12 cellular contexts compared by ENCODE assay signal in genomic region chr12:116692605-116693004, GRCh38.
"Had no signal": no experiment of that assay in that cellular context is flagged by ENCODE, and none has a peak within 500 bp of the region (broad histone marks: within the 10 kb centered on the region; RNA-seq: fewer than 3 reads in every experiment).

No MANE protein-coding gene starts in this region.

- H3K27me3 ChIP-seq: colonic mucosa, thyroid gland had no signal

- H3K36me3 Mint-ChIP-seq: activated naive CD4-positive, alpha-beta T cell treated with anti-CD3 and anti-CD28 coated beads, Interleukin-2, amount 10 ng/mL, durations not matched to agents 7 days and 5 days; naive thymus-derived CD4-positive, alpha-beta T cell had no signal

- H3K4me1 ChIP-seq: adrenal gland, uterus had no signal

- H3K36me3 ChIP-seq: adrenal gland, colonic mucosa, gastrocnemius medialis, right atrium auricular region, thyroid gland, uterus had no signal

- H3K4me3 ChIP-seq: colonic mucosa, uterus had no signal

- H3K27ac ChIP-seq: adrenal gland, colonic mucosa, right atrium auricular region, thyroid gland, uterus had no signal

- ATAC-seq: activated CD8-positive, alpha-beta T cell treated with anti-CD3 and anti-CD28 coated beads, Interleukin-2, amount 10 ng/mL, durations not matched to agents 7 days and 5 days; gastrocnemius medialis; naive thymus-derived CD4-positive, alpha-beta T cell had no signal

- H3K4me3 Mint-ChIP-seq: activated CD8-positive, alpha-beta T cell treated with anti-CD3 and anti-CD28 coated beads, Interleukin-2, amount 10 ng/mL, durations not matched to agents 7 days and 5 days; activated naive CD4-positive, alpha-beta T cell treated with anti-CD3 and anti-CD28 coated beads, Interleukin-2, amount 10 ng/mL, durations not matched to agents 7 days and 5 days had no signal

- DNase-seq: activated CD4-positive, alpha-beta T cell treated with anti-CD3 and anti-CD28 coated beads for 4 hours; activated CD8-positive, alpha-beta T cell treated with anti-CD3 and anti-CD28 coated beads, Interleukin-2, amount 10 ng/mL, durations not matched to agents 7 days and 5 days; activated naive CD4-positive, alpha-beta T cell treated with anti-CD3 and anti-CD28 coated beads, Interleukin-2, amount 10 ng/mL, durations not matched to agents 7 days and 5 days; effector CD4-positive, alpha-beta T cell; gastrocnemius medialis; naive thymus-derived CD4-positive, alpha-beta T cell; uterus had no signal

- H3K27ac Mint-ChIP-seq: activated CD8-positive, alpha-beta T cell treated with anti-CD3 and anti-CD28 coated beads, Interleukin-2, amount 10 ng/mL, durations not matched to agents 7 days and 5 days; activated naive CD4-positive, alpha-beta T cell treated with anti-CD3 and anti-CD28 coated beads, Interleukin-2, amount 10 ng/mL, durations not matched to agents 7 days and 5 days; activated T-helper 2 cell treated with anti-CD3 and anti-CD28 coated beads, Interferon-gamma antibody, Interleukin-2, Interleukin-4, amounts not matched to agents 10 μg/mL and 5 μg/mL and 100 μg/mL, durations not matched to agents 14 hours and 24 hours and 36 hours had no signal

- H3K9me3 ChIP-seq: adrenal gland, colonic mucosa, gastrocnemius medialis, right atrium auricular region, thyroid gland, uterus had no signal

- H3K9me3 Mint-ChIP-seq: activated naive CD4-positive, alpha-beta T cell treated with anti-CD3 and anti-CD28 coated beads, Interleukin-2, amount 10 ng/mL, durations not matched to agents 7 days and 5 days; activated T-helper 2 cell treated with anti-CD3 and anti-CD28 coated beads, Interferon-gamma antibody, Interleukin-2, Interleukin-4, amounts not matched to agents 10 μg/mL and 5 μg/mL and 100 μg/mL, durations not matched to agents 14 hours and 24 hours and 36 hours; naive thymus-derived CD4-positive, alpha-beta T cell had no signal
